Comparison of ENCODE assay signal across 24 cellular contexts in genomic region chr4:62193726-62194125, GRCh38.
DNase-seq lines count a peak whose midpoint lies in the region; ATAC-seq and TF ChIP-seq lines count a peak whose summit lies in the region.
"Had no signal": no experiment of that assay in that cellular context is flagged by ENCODE, and none has a peak within 500 bp of the region (broad histone marks: within the 10 kb centered on the region; RNA-seq: fewer than 3 reads in every experiment).

No MANE protein-coding gene starts in this region.

- no peak overlapping the region for H3K9ac ChIP-seq in colonic mucosa (ENCODE audit: low read depth in 2 of 2, low read length in 2 of 2)
- H3K9ac ChIP-seq: KMS-11 had no signal

- ATAC-seq in left cardiac atrium (no peak), HG03565 (IDR thresholded peaks at IDR 0.05; ENCODE audit: unreplicated experiment) (no peak)
- ATAC-seq: A549, GM23338 had no signal

- no peak for TF ChIP-seq CTCF in left ventricle myocardium inferior (IDR thresholded peaks at IDR 0.05; ENCODE audit: borderline replicate concordance)
- no peak for TF ChIP-seq CTCF in retinal pigment epithelial cell (conservative IDR thresholded peaks at IDR 0.05; ENCODE audit: low read depth, low read length)
- TF ChIP-seq CTCF in colonic mucosa (IDR thresholded peaks at IDR 0.05) = no peak

- H3K4me3 ChIP-seq in left ventricle myocardium inferior (no peak overlapping the region), retinal pigment epithelial cell (ENCODE audit: low read length) (no peak overlapping the region), colonic mucosa (no peak overlapping the region)
- H3K4me3 ChIP-seq: A549, GM23338 had no signal

- H3K36me3 ChIP-seq in left ventricle myocardium inferior (no peaks in the 10 kb centered on the region), colonic mucosa (no peaks in the 10 kb centered on the region)

- H3K27me3 ChIP-seq in left ventricle myocardium inferior (ENCODE audit: low read depth) (no peaks in the 10 kb centered on the region), colonic mucosa (no peaks in the 10 kb centered on the region)

- H3K4me1 ChIP-seq in left ventricle myocardium inferior = peaks cover 16% of the 10 kb centered on the region
- no peaks in the 10 kb centered on the region for H3K4me1 ChIP-seq in colonic mucosa
- H3K4me1 ChIP-seq: A549 had no signal

- DNase-seq in left ventricle myocardium inferior (no peak), left cardiac atrium (no peak), astrocyte of the hippocampus (ENCODE audit: low read depth, low spot score) (peak; percentile 10), glomerular visceral epithelial cell (ENCODE audit: extremely low spot score) (peak; percentile 26), retinal pigment epithelial cell (ENCODE audit: low read depth) (peak; percentile 58), colonic mucosa (no peak), AG20443 (ENCODE audit: low spot score) (no peak)
- DNase-seq: C1 segment of cervical spinal cord; CD4-positive, alpha-beta memory T cell; COR-L47; H9; HFFc6; IMR-90; MM.1S; NCI-H2081; NCI-H526; NCI-H82; RPMI8226; SHP77; SW 1271 had no signal

- H3K27ac ChIP-seq in left ventricle myocardium inferior (replicated peaks) (peak overlapping the region; percentile 16), colonic mucosa (no peak overlapping the region)
- H3K27ac ChIP-seq: A549, KMS-11 had no signal

- intact Hi-C loops in left ventricle myocardium inferior (cut with micrococcal nuclease) = no loop called here
- intact Hi-C loops in left cardiac atrium (cut with DNase I) = no loop called here
- intact Hi-C loops in colonic mucosa (cut with DNase I) = no loop called here

- H3K9me3 ChIP-seq in left ventricle myocardium inferior (replicated peaks) (no peaks in the 10 kb centered on the region), colonic mucosa (no peaks in the 10 kb centered on the region)
- H3K9me3 ChIP-seq: A549 had no signal

Comparison
In these comparisons a context has a peak if more than half of its experiments do, and no peak if none do; other contexts are left out.
1. DNase-seq: peak in astrocyte of the hippocampus (single experiment), glomerular visceral epithelial cell (single experiment) and retinal pigment epithelial cell (single experiment); none in left ventricle myocardium inferior (single experiment), left cardiac atrium (single experiment), colonic mucosa (single experiment) and AG20443 (single experiment).